27 cellular contexts compared by ENCODE assay signal in the genomic region with DNA sequence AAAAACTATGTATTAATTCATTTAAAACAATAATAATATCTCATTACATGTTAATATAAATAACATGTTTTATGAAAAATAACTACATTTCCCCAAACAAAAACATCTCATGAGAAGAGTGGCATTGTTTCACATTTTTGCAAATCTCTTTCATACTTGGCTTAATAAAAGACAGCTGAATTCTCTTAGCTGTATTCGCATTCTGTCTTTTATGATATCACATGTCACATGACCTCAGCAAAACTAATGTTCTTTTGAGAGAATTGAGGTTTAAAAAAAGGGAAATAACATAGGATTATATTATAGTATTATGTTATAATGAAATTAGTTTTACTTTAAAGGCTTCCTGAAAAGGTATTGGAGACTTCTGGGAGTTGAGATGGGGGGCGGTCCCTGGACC. TPM values are rescaled to one million over a fixed set of nuclear protein-coding genes. Genes with fewer than 3 reads are reported as not detected.
DNase-seq lines count a peak whose midpoint lies in the region; ATAC-seq, FAIRE-seq and TF ChIP-seq lines count a peak whose summit lies in the region.
"Had no signal": no experiment of that assay in that cellular context is flagged by ENCODE, and none has a peak within 500 bp of the region (broad histone marks: within the 10 kb centered on the region; RNA-seq: fewer than 3 reads in every experiment).

No MANE protein-coding gene starts in this region.

- H3K4me1 ChIP-seq in GM23248 (ENCODE audit: insufficient read depth) (no peaks in the 10 kb centered on the region), small intestine (ENCODE audit: control insufficient read depth in 2 of 2, insufficient read depth in 1 of 2, low read depth in 1 of 2, low read length in 1 of 2) (no peaks in the 10 kb centered on the region), gastrocnemius medialis (peaks cover 7 to 9% of the 10 kb centered on the region in 2 donors)
- H3K4me1 ChIP-seq: BLaER1 treated with 17β-estradiol and CSF1 and Interleukin-3, amounts not matched to agents 10 nM and 100 nM; SJSA1 had no signal

- no peaks in the 10 kb centered on the region for H3K4me1 Mint-ChIP-seq in activated naive CD8-positive, alpha-beta T cell treated with anti-CD3 and anti-CD28 coated beads for 36 hours

- in situ Hi-C loops in GM23248 (cut with MboI), result no loop called here
- in situ Hi-C loops in gastrocnemius medialis (cut with MboI; ENCODE audit: low sequenced_read_pairs in 4 of 4), result no loop called here

- no peak overlapping the region for H3K27ac Mint-ChIP-seq in activated naive CD8-positive, alpha-beta T cell treated with anti-CD3 and anti-CD28 coated beads for 36 hours
- H3K27ac Mint-ChIP-seq: CD4-positive, alpha-beta T cell had no signal

- DNase-seq in GM23248 (peak; percentile 17), fibroblast of gingiva (ENCODE audit: low read depth) (peak; percentile 34), small intestine (no peak), gastrocnemius medialis (no peak)
- DNase-seq in activated naive CD8-positive, alpha-beta T cell treated with anti-CD3 and anti-CD28 coated beads for 36 hours, result no peak
- DNase-seq: AML-193; CD4-positive, alpha-beta T cell; COR-L47; DMS53; HCEC 1CT; IMR-90; NCI-H1048; NCI-H1417; NCI-H1694; NCI-H2029 treated with DMSO at 0.1 percent for 48 hours; NCI-H446 treated with DMSO at 0.1 percent for 48 hours; NCI-H526; NCI-H82; NK-92 treated with Interleukin-12 subunit alpha and Interleukin-12 subunit beta, amount 100 ng/mL, for 24 hours; PC-9; Right ventricle myocardium superior had no signal

- H3K4me3 ChIP-seq in GM23248 (no peak overlapping the region), small intestine (ENCODE audit: low read depth in 1 of 2, low read length in 2 of 2) (no peak overlapping the region), gastrocnemius medialis (no peak overlapping the region)
- H3K4me3 ChIP-seq: BLaER1 treated with 17β-estradiol and CSF1 and Interleukin-3, amounts not matched to agents 10 nM and 100 nM; PC-9; SJSA1 had no signal

- H4K20me1 ChIP-seq in GM23248 (ENCODE audit: insufficient read depth), result no peaks in the 10 kb centered on the region
- H4K20me1 ChIP-seq: BLaER1 treated with 17β-estradiol and CSF1 and Interleukin-3, amounts not matched to agents 10 nM and 100 nM had no signal

- ATAC-seq in SK-N-SH treated with all-trans-retinoic acid at 6 μM for 48 hours (peak; percentile 53; the same call in 1 of the 3 replicates), gastrocnemius medialis (no peak), GM21515 (IDR thresholded peaks at IDR 0.05; ENCODE audit: unreplicated experiment) (no peak)

- no peaks in the 10 kb centered on the region for H3K36me3 ChIP-seq in GM23248 (ENCODE audit: low read depth)
- H3K36me3 ChIP-seq in small intestine (ENCODE audit: control insufficient read depth in 2 of 2, insufficient read depth in 2 of 2, low read length in 2 of 2), result no peaks in the 10 kb centered on the region
- H3K36me3 ChIP-seq in gastrocnemius medialis, result no peaks in the 10 kb centered on the region
- H3K36me3 ChIP-seq: BLaER1 treated with 17β-estradiol and CSF1 and Interleukin-3, amounts not matched to agents 10 nM and 100 nM; SJSA1 had no signal

- H3K27me3 ChIP-seq in GM23248 (replicated peaks; ENCODE audit: insufficient read depth) (no peaks in the 10 kb centered on the region), small intestine (ENCODE audit: control insufficient read depth in 2 of 2, insufficient read depth in 2 of 2, low read length in 2 of 2) (no peaks in the 10 kb centered on the region), gastrocnemius medialis (no peaks in the 10 kb centered on the region)
- H3K27me3 ChIP-seq: BLaER1 treated with 17β-estradiol and CSF1 and Interleukin-3, amounts not matched to agents 10 nM and 100 nM had no signal

- no peaks in the 10 kb centered on the region for H3K9me2 ChIP-seq in GM23248 (ENCODE audit: insufficient read depth)

- no peak for TF ChIP-seq POLR2A in gastrocnemius medialis (IDR thresholded peaks at IDR 0.05)

- H3K36me3 Mint-ChIP-seq in activated naive CD8-positive, alpha-beta T cell treated with anti-CD3 and anti-CD28 coated beads for 36 hours, result no peaks in the 10 kb centered on the region

- H3F3A ChIP-seq in GM23248 (ENCODE audit: insufficient read depth), result no peaks in the 10 kb centered on the region

- H2AFZ ChIP-seq in GM23248, result no peak overlapping the region
- H2AFZ ChIP-seq: PC-9 had no signal

- no peak overlapping the region for H3K4me2 ChIP-seq in GM23248 (ENCODE audit: unreplicated experiment)
- H3K4me2 ChIP-seq: BLaER1 treated with 17β-estradiol and CSF1 and Interleukin-3, amounts not matched to agents 10 nM and 100 nM; KMS-11; PC-9 had no signal

- peaks cover 4% of the 10 kb centered on the region for H3K27me3 Mint-ChIP-seq in activated naive CD8-positive, alpha-beta T cell treated with anti-CD3 and anti-CD28 coated beads for 36 hours

- H3K27ac ChIP-seq in GM23248 (no peak overlapping the region), small intestine (ENCODE audit: low read depth in 1 of 2, low read length in 1 of 2) (no peak overlapping the region), gastrocnemius medialis (no peak overlapping the region)
- H3K27ac ChIP-seq: BLaER1 treated with 17β-estradiol and CSF1 and Interleukin-3, amounts not matched to agents 10 nM and 100 nM; KMS-11; PC-9; SJSA1 had no signal

- H3K9me3 ChIP-seq in GM23248 (ENCODE audit: low read depth), result no peaks in the 10 kb centered on the region
- H3K9me3 ChIP-seq in small intestine (ENCODE audit: control insufficient read depth, low read depth), result no peaks in the 10 kb centered on the region
- no peaks in the 10 kb centered on the region for H3K9me3 ChIP-seq in gastrocnemius medialis
- H3K9me3 ChIP-seq: SJSA1 had no signal

- 51% methylated on average over 2 of the region's 2 CpGs for WGBS in GM23248 (ENCODE audit: low coverage in 1 of 2, low lambda C conversion rate in 2 of 2, missing lambda C conversion rate in 2 of 2), 2 experiments
- 77 to 92% (median 92%) methylated on average over 2 of the region's 2 CpGs for WGBS in small intestine, 3 donors

- TF ChIP-seq CTCF in gastrocnemius medialis (IDR thresholded peaks at IDR 0.05 in 4 of 5, conservative IDR thresholded peaks at IDR 0.05 in 1 of 5), result no peak

- peak; percentile 87 for FAIRE-seq in small intestine (lab: Jason Lieb, UNC)
- FAIRE-seq: H1 had no signal

- H3K9ac ChIP-seq in GM23248, result no peak overlapping the region
- H3K9ac ChIP-seq: BLaER1 treated with 17β-estradiol and CSF1 and Interleukin-3, amounts not matched to agents 10 nM and 100 nM; KMS-11 had no signal

- no peak overlapping the region for H3K4me3 Mint-ChIP-seq in activated naive CD8-positive, alpha-beta T cell treated with anti-CD3 and anti-CD28 coated beads for 36 hours
- H3K4me3 Mint-ChIP-seq: CD4-positive, alpha-beta T cell had no signal

- H3K9me3 Mint-ChIP-seq in activated naive CD8-positive, alpha-beta T cell treated with anti-CD3 and anti-CD28 coated beads for 36 hours, result no peaks in the 10 kb centered on the region
- H3K9me3 Mint-ChIP-seq: CD4-positive, alpha-beta T cell had no signal

- intact Hi-C loops in gastrocnemius medialis (cut with DNase I; ENCODE audit: low total_unique reads), result no loop called here

- no peaks in the 10 kb centered on the region for H3K79me2 ChIP-seq in GM23248 (ENCODE audit: insufficient read depth)

TF ChIP-seq in SK-N-SH treated with all-trans-retinoic acid at 6 μM for 48 hours, 23 proteins besides CTCF, POLR2A, EP300 and RAD21 (continues in another document):
- TF ChIP-seq PATZ1 (CRISPR knock-in tag; IDR thresholded peaks at IDR 0.05; ENCODE audit: borderline replicate concordance) (no peak), ISL1 (CRISPR knock-in tag; IDR thresholded peaks at IDR 0.05) (no peak), ZC3H10 (CRISPR knock-in tag; IDR thresholded peaks at IDR 0.05) (no peak), GLIS3 (CRISPR knock-in tag; IDR thresholded peaks at IDR 0.05) (no peak), POU6F1 (CRISPR knock-in tag; IDR thresholded peaks at IDR 0.05; ENCODE audit: borderline replicate concordance, low read depth) (no peak), ZNF565 (CRISPR knock-in tag; conservative IDR thresholded peaks at IDR 0.05; ENCODE audit: low read depth) (no peak), BACH2 (CRISPR knock-in tag; IDR thresholded peaks at IDR 0.05; ENCODE audit: borderline replicate concordance) (no peak), ZNF8 (CRISPR knock-in tag; IDR thresholded peaks at IDR 0.05) (no peak)

RNA-seq across cellular contexts. Expression of gene SPPL2A, which starts 48.4 kb away (rescaled TPM):
- 124 and 212 TPM in 2 replicates for total RNA-seq in GM23248 (2014; rRNA removed; shearing (Covaris generic))
- polyA plus RNA-seq in GM23248 (2016; fragmentation: Nextera tagmentation; extraction: Ambion mirVana) (149 TPM in 2 replicates), small intestine (10 to 100 TPM; 43.2 to 62.3 (median 44.6) TPM)
- 100 to 1,000 TPM; 577 to 774 (median 620) TPM for total RNA-seq in gastrocnemius medialis
- total RNA-seq in activated naive CD8-positive, alpha-beta T cell treated with anti-CD3 and anti-CD28 coated beads for 36 hours, result 10 to 100 TPM; 70.8 to 73.7 TPM

Comparison
In these comparisons a context has a peak if more than half of its experiments do, and no peak if none do; other contexts are left out.
1. DNase-seq: peak in GM23248 (single experiment) and fibroblast of gingiva (single experiment); none in small intestine (single experiment), gastrocnemius medialis (0 of 2) and activated naive CD8-positive, alpha-beta T cell treated with anti-CD3 and anti-CD28 coated beads for 36 hours (single experiment).